In the genomic region with DNA sequence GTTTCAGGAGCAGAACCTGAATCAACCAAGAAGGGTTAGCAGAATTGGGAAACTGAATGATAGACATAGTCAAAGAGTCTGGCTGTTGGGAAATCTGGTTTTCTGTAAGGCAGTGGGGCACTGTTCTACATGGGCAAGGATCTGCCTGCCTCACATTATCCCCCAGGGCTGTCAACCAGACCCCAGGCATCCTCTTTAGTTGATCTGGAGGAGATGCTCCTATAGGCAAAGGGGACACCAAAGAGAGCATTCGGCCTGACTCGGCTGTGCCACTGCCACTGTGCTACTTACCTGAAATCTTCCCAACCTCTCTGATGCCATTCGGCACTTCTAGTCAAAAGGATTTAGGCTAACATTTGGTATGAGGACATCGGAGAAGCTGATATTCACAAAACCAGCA, we compare ENCODE assay signal across 10 cellular contexts. TPM values are rescaled to one million over a fixed set of nuclear protein-coding genes. Genes with fewer than 3 reads are reported as not detected.
DNase-seq lines count a peak whose midpoint lies in the region; ATAC-seq and TF ChIP-seq lines count a peak whose summit lies in the region.
"Had no signal": no experiment of that assay in that cellular context is flagged by ENCODE, and none has a peak within 500 bp of the region (broad histone marks: within the 10 kb centered on the region; RNA-seq: fewer than 3 reads in every experiment).

No MANE protein-coding gene starts in this region.

- ATAC-seq in heart right ventricle (no peak), left ventricle myocardium superior (no peak), left lung (no peak)

- peaks cover 0 to 68% (median 58%) of the 10 kb centered on the region in 9 donors for H3K36me3 ChIP-seq in heart right ventricle
- peaks cover 4 to 63% of the 10 kb centered on the region in 2 donors for H3K36me3 ChIP-seq in left lung
- peaks cover 28% of the 10 kb centered on the region for H3K36me3 ChIP-seq in thymus (ENCODE audit: control insufficient read depth, insufficient read depth)

- H3K27me3 ChIP-seq in heart right ventricle: no peaks in the 10 kb centered on the region
- no peaks in the 10 kb centered on the region for H3K27me3 ChIP-seq in left lung
- H3K27me3 ChIP-seq in thymus (ENCODE audit: control insufficient read depth, insufficient read depth): no peaks in the 10 kb centered on the region
- H3K27me3 ChIP-seq: BE2C had no signal

- 92 to 96% methylated on average over 4 of the region's 4 CpGs for WGBS in heart right ventricle, 2 donors
- WGBS in thymus: 97% methylated on average over 4 of the region's 4 CpGs

- H3K9me3 ChIP-seq in heart right ventricle (no peaks in the 10 kb centered on the region), left lung (no peaks in the 10 kb centered on the region), thymus (ENCODE audit: control insufficient read depth) (no peaks in the 10 kb centered on the region)
- H3K9me3 ChIP-seq: BE2C had no signal

- no peak for TF ChIP-seq CTCF in heart right ventricle (IDR thresholded peaks at IDR 0.05)
- TF ChIP-seq CTCF in left lung (IDR thresholded peaks at IDR 0.05): no peak

- H3K4me1 ChIP-seq in heart right ventricle (peaks cover 0 to 64% (median 36%) of the 10 kb centered on the region in 9 donors), left lung (peaks cover 19 to 56% of the 10 kb centered on the region in 2 donors), thymus (ENCODE audit: control insufficient read depth, insufficient read depth, low read length) (peaks cover 54% of the 10 kb centered on the region)

- H3K4me3 ChIP-seq in heart right ventricle: no peak overlapping the region
- no peak overlapping the region for H3K4me3 ChIP-seq in left lung
- H3K4me3 ChIP-seq in thymus (ENCODE audit: low read length): no peak overlapping the region

- peak overlapping the region in 9 of 10 donors; percentile 26 to 97 (median 53) for H3K27ac ChIP-seq in heart right ventricle
- H3K27ac ChIP-seq in left lung: peak overlapping the region; percentile 45 to 77
- peak overlapping the region; percentile 73 for H3K27ac ChIP-seq in thymus (ENCODE audit: low read depth)

- no peak for DNase-seq in heart right ventricle
- DNase-seq in left ventricle myocardium superior: no peak
- DNase-seq in activated CD8-positive, alpha-beta memory T cell treated with anti-CD3 and anti-CD28 coated beads, Interleukin-2, amount 50 U/mL, for 48 hours: peak; percentile 43
- no peak for DNase-seq in left lung
- no peak for DNase-seq in A172 (ENCODE audit: low spot score)
- no peak for DNase-seq in foreskin melanocyte
- no peak for DNase-seq in amniotic stem cell (lab: John Stamatoyannopoulos, UW)
- DNase-seq: activated CD4-positive, alpha-beta T cell treated with anti-CD3 and anti-CD28 coated beads, Interleukin-2, amount 10 ng/mL, durations not matched to agents 24 days and 14 days had no signal

- intact Hi-C loops in heart right ventricle (cut with DNase I): loop anchor here in 6 of 10 donors (2.0 to 10.0 kb wide), 9 partner anchors 48 to 528 kb away; a partner anchor contains a TSS
- intact Hi-C loops in left ventricle myocardium superior (cut with micrococcal nuclease): loop anchor here (10.0 kb wide), 1 partner anchor 388 kb away; no protein-coding TSS in a partner anchor
- intact Hi-C loops in left lung (cut with DNase I): loop anchor here in 1 of 2 donors (5.0 kb wide), 2 partner anchors 51 to 236 kb away; no protein-coding TSS in a partner anchor

RNA-seq across cellular contexts. Expression of a gene that starts 4.1 kb away (rescaled TPM):
- total RNA-seq in heart right ventricle (100 to 1,000 TPM; 321 to 630 (median 522) TPM), left ventricle myocardium superior (468 TPM), left lung (100 to 1,000 TPM in 1 of 2 donors, 10 to 100 TPM in 1; 97.9 to 147 TPM)
- polyA plus RNA-seq in heart right ventricle (100 to 1,000 TPM; 164 to 215 TPM), thymus (248 TPM)
- 112 and 137 TPM in 2 replicates for total RNA-seq in A172 (2014; rRNA removed; shearing (Covaris generic))

RNA-seq across cellular contexts. Expression of a gene that starts 5.5 kb away (rescaled TPM):
- total RNA-seq in heart right ventricle: 10 to 100 TPM; 20.7 to 38.0 (median 25.2) TPM
- polyA plus RNA-seq in heart right ventricle: 10 to 100 TPM; 13.5 to 18.3 TPM
- 24.7 TPM for total RNA-seq in left ventricle myocardium superior
- total RNA-seq in left lung: 10 to 100 TPM; 35.1 to 41.7 TPM
- 21.0 TPM for polyA plus RNA-seq in thymus
- total RNA-seq in A172 (2014; rRNA removed; shearing (Covaris generic)): 65.9 and 86.6 TPM in 2 replicates

RNA-seq across cellular contexts. Expression of a gene that starts 31.4 kb away (rescaled TPM):
- total RNA-seq in heart right ventricle (1 to 10 TPM in 8 of 10 donors, under 1 TPM in 2; 0.57 to 6.9 (median 2.0) TPM), left ventricle myocardium superior (1.4 TPM), left lung (10 to 100 TPM; 50.5 to 90.9 TPM)
- polyA plus RNA-seq in heart right ventricle (1 to 10 TPM; 1.0 to 2.2 TPM), thymus (4.0 TPM)
- not detected in 2 replicates for total RNA-seq in A172 (2014; rRNA removed; shearing (Covaris generic))

RNA-seq across cellular contexts. Expression of a gene that starts 51.4 kb away (rescaled TPM):
- total RNA-seq in heart right ventricle: 1 to 10 TPM; 2.1 to 4.4 (median 2.8) TPM
- 1 to 10 TPM; 2.1 to 3.7 TPM for polyA plus RNA-seq in heart right ventricle
- total RNA-seq in left ventricle myocardium superior: 3.2 TPM
- total RNA-seq in left lung: 10 to 100 TPM in 1 of 2 donors, 1 to 10 TPM in 1; 7.7 to 13.2 TPM
- 2.1 TPM for polyA plus RNA-seq in thymus
- 9.1 and 9.3 TPM in 2 replicates for total RNA-seq in A172 (2014; rRNA removed; shearing (Covaris generic))

Comparison
In these comparisons a context has a peak if more than half of its experiments do, and no peak if none do; other contexts are left out.
1. RNA of a gene that starts 31.4 kb away (total RNA-seq): 50.5 to 90.9 TPM in left lung; 0.57 to 6.9 TPM in heart right ventricle, 1.4 TPM in left ventricle myocardium superior (single experiment) and not detected in A172; every median in the first group is over 4 times any median in the second.
2. Peak in every context shown above with its lines, with median percentiles within 50 percentile points of each other: H3K27ac ChIP-seq.